Comparison of ENCODE assay signal across 12 cellular contexts in genomic region chr1:167488786-167489185, GRCh38. TPM values are rescaled to one million over a fixed set of nuclear protein-coding genes. Genes with fewer than 3 reads are reported as not detected.
A peak's percentile ranks its signal among the peaks of the same experiment; 100 is the strongest.
DNase-seq lines count a peak whose midpoint lies in the region; ATAC-seq and TF ChIP-seq lines count a peak whose summit lies in the region.
"Had no signal": no experiment of that assay in that cellular context is flagged by ENCODE, and none has a peak within 500 bp of the region (broad histone marks: within the 10 kb centered on the region; RNA-seq: fewer than 3 reads in every experiment).

No MANE protein-coding gene starts in this region.

- 30% methylated on average over 14 of the region's 14 CpGs for WGBS in HUES64

- H3K36me3 ChIP-seq in HUES64 (ENCODE audit: insufficient read depth, low read length) = no peaks in the 10 kb centered on the region
- no peaks in the 10 kb centered on the region for H3K36me3 ChIP-seq in right atrium auricular region

- peaks cover 95% of the 10 kb centered on the region for H3K4me1 Mint-ChIP-seq in activated T-cell treated with anti-CD3 and anti-CD28 coated beads, Interleukin-2, amount 50 U/mL, for 4 hours (ENCODE audit: low read depth)

- no peak overlapping the region for H3K4me3 ChIP-seq in HUES64 (ENCODE audit: low read length)
- no peak overlapping the region for H3K4me3 ChIP-seq in right atrium auricular region
- H3K4me3 ChIP-seq in coronary artery = no peak overlapping the region

- H3K27me3 ChIP-seq in HUES64 (ENCODE audit: insufficient read depth, low read length) = no peaks in the 10 kb centered on the region
- no peaks in the 10 kb centered on the region for H3K27me3 ChIP-seq in right atrium auricular region

- no peak overlapping the region; the same call in 1 of the 2 replicates for H3K9ac ChIP-seq in HUES64 (ENCODE audit: low read depth, low read length)

- no peak for TF ChIP-seq CTCF in right atrium auricular region (IDR thresholded peaks at IDR 0.05)
- no peak for TF ChIP-seq CTCF in coronary artery (IDR thresholded peaks at IDR 0.05)

- peak overlapping the region; percentile 71 for H3K4me3 Mint-ChIP-seq in activated T-cell treated with anti-CD3 and anti-CD28 coated beads, Interleukin-2, amount 50 U/mL, for 4 hours

- H3K27me3 Mint-ChIP-seq in activated T-cell treated with anti-CD3 and anti-CD28 coated beads, Interleukin-2, amount 50 U/mL, for 4 hours (ENCODE audit: low read depth) = no peaks in the 10 kb centered on the region

- H3K27ac ChIP-seq in HUES64 (ENCODE audit: low read depth, low read length) = peak overlapping the region; percentile 14; the same call in 1 of the 2 replicates
- no peak overlapping the region for H3K27ac ChIP-seq in right atrium auricular region
- no peak overlapping the region for H3K27ac ChIP-seq in coronary artery

- H3K9me3 ChIP-seq in HUES64 (ENCODE audit: insufficient read depth, low read depth, low read length) = no peaks in the 10 kb centered on the region
- no peaks in the 10 kb centered on the region for H3K9me3 ChIP-seq in right atrium auricular region

- H3K36me3 Mint-ChIP-seq in activated T-cell treated with anti-CD3 and anti-CD28 coated beads, Interleukin-2, amount 50 U/mL, for 4 hours (ENCODE audit: insufficient read depth) = peaks cover 8% of the 10 kb centered on the region

- DNase-seq in DMS79 (lab: John Stamatoyannopoulos, UW) = peak; percentile 25
- DNase-seq in activated T-cell treated with anti-CD3 and anti-CD28 coated beads, Interleukin-2, amount 50 U/mL, for 4 hours = no peak
- DNase-seq in left kidney (ENCODE audit: low read depth, low spot score) = peak; percentile 71
- DNase-seq in right atrium auricular region (ENCODE audit: low spot score) = no peak
- DNase-seq in foreskin melanocyte = no peak
- DNase-seq in SKM-1 (lab: John Stamatoyannopoulos, UW; ENCODE audit: unreplicated experiment) = no peak
- no peak for DNase-seq in coronary artery (ENCODE audit: low spot score)
- DNase-seq: NCI-H1092; NK-92 treated with Interleukin-12 subunit alpha and Interleukin-12 subunit beta, amount 100 ng/mL, for 24 hours; nucleus accumbens; trophoblast cell had no signal

- no peaks in the 10 kb centered on the region for H3K9me3 Mint-ChIP-seq in activated T-cell treated with anti-CD3 and anti-CD28 coated beads, Interleukin-2, amount 50 U/mL, for 4 hours

- no peak for ATAC-seq in activated T-cell treated with anti-CD3 and anti-CD28 coated beads, Interleukin-2, amount 50 U/mL, for 4 hours

- H3K4me1 ChIP-seq in HUES64 (ENCODE audit: insufficient read depth, low read length) (peaks cover 25% of the 10 kb centered on the region), right atrium auricular region (no peaks in the 10 kb centered on the region)

RNA-seq across cellular contexts. Expression of gene CD247, which starts 29.5 kb away (rescaled TPM):
- polyA plus RNA-seq in HUES64 (2013, experiment 1 of 2) = 1.5 TPM
- 1.5 TPM for polyA plus RNA-seq in HUES64 (2013, experiment 2 of 2)
- total RNA-seq in activated T-cell treated with anti-CD3 and anti-CD28 coated beads, Interleukin-2, amount 50 U/mL, for 4 hours = 10 to 100 TPM; 63.7 to 93.5 (median 73.2) TPM
- total RNA-seq in right atrium auricular region = 1 to 10 TPM in 1 of 2 donors, under 1 TPM in 1; 0.79 to 1.1 TPM

Comparison
In these comparisons a context has a peak if more than half of its experiments do, and no peak if none do; other contexts are left out.
1. DNase-seq: peak in DMS79 (single experiment) and left kidney (single experiment); none in activated T-cell treated with anti-CD3 and anti-CD28 coated beads, Interleukin-2, amount 50 U/mL, for 4 hours (single experiment), right atrium auricular region (single experiment), foreskin melanocyte (single experiment), SKM-1 (single experiment) and coronary artery (single experiment).
2. RNA of gene CD247, which starts 29.5 kb away (total RNA-seq): 63.7 to 93.5 TPM in activated T-cell treated with anti-CD3 and anti-CD28 coated beads, Interleukin-2, amount 50 U/mL, for 4 hours; 0.79 to 1.1 TPM in right atrium auricular region; every median in the first group is over 10 times any median in the second.